Comparison of ENCODE assay signal across 1 cellular context in the genomic region with DNA sequence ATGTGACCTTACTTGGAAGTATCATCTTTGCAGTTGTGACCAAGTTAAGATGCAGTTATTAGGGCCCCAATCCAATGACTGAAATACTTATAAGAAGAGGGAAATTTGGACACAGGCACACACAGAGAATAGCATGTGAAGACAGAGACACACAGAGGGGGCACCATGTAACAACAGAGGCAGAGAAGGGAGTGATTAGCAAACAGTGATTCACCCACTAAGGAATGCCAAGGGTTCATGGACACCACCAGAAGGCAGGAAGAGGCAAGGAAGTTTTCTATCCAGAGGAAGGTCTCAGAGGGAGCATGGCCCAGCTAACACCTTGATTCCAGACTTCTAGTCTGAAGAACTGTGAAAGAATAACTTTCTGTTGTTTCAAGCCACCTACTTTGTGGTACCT.
TF ChIP-seq lines count a peak whose summit lies in the region.

No MANE protein-coding gene starts in this region.

TF ChIP-seq in endothelial cell of umbilical vein, 7 proteins besides CTCF, POLR2A, EP300 and RAD21:
- TF ChIP-seq POLR2AphosphoS5 (IDR thresholded peaks at IDR 0.05; ENCODE audit: insufficient read depth, low read depth, low read length) (peak; percentile 47), JUN (IDR thresholded peaks at IDR 0.05; ENCODE audit: borderline replicate concordance, insufficient read depth, insufficient read length, low read depth) (no peak), FOS (IDR thresholded peaks at IDR 0.05; ENCODE audit: borderline replicate concordance, insufficient read depth, low read length) (peak; percentile 79)
